1 cellular context compared by ENCODE assay signal in genomic region chr5:78984020-78984610, GRCh38.
A peak's percentile ranks its signal among the peaks of the same experiment; 100 is the strongest.
TF ChIP-seq lines count a peak whose summit lies in the region.

No MANE protein-coding gene starts in this region.

TF ChIP-seq in K562, 482 proteins besides CTCF, POLR2A, EP300 and RAD21 (continued from another document):
- TF ChIP-seq MNT (conservative IDR thresholded peaks at IDR 0.05): 0 out of 4 replicates have a peak, but pooled peaks of 1 of the 2 experiments have one; percentile 44
- peak; percentile 62 for TF ChIP-seq PRDM10 (IDR thresholded peaks at IDR 0.05; ENCODE audit: partially characterized antibody)
- 0 out of 2 replicates have a peak, but pooled peaks have one; percentile 22 for TF ChIP-seq ZBTB40 (IDR thresholded peaks at IDR 0.05)
- TF ChIP-seq ZBTB40 (CRISPR knock-in tag; IDR thresholded peaks at IDR 0.05): no peak
- TF ChIP-seq POLR2AphosphoS5 (IDR thresholded peaks at IDR 0.05; ENCODE audit: control insufficient read depth, insufficient read depth, low read depth, low read length): no peak
- peak; percentile 12; the same call in 1 of the 2 replicates for TF ChIP-seq NFIC (IDR thresholded peaks at IDR 0.05)
- no peak for TF ChIP-seq HMGN3 (IDR thresholded peaks at IDR 0.05; ENCODE audit: borderline replicate concordance, extremely low read depth, insufficient read length, low read depth, low read length)
- 0 out of 2 replicates have a peak, but pooled peaks have one; percentile 4 for TF ChIP-seq SP1 (CRISPR knock-in tag; IDR thresholded peaks at IDR 0.05)
- TF ChIP-seq NFXL1 (CRISPR knock-in tag; IDR thresholded peaks at IDR 0.05): no peak
- no peak for TF ChIP-seq HLTF (IDR thresholded peaks at IDR 0.05)
- TF ChIP-seq EGR1 (conservative IDR thresholded peaks at IDR 0.05): peak; percentile 75
- TF ChIP-seq GATAD2B (IDR thresholded peaks at IDR 0.05; ENCODE audit: borderline replicate concordance): no peak
- TF ChIP-seq IRF1 (CRISPR knock-in tag; IDR thresholded peaks at IDR 0.05; ENCODE audit: borderline replicate concordance): no peak
